Comparison of ENCODE assay signal across 16 cellular contexts in genomic region chr1:236861560-236862230, GRCh38.
DNase-seq lines count a peak whose midpoint lies in the region; ATAC-seq and TF ChIP-seq lines count a peak whose summit lies in the region.
"Had no signal": no experiment of that assay in that cellular context is flagged by ENCODE, and none has a peak within 500 bp of the region (broad histone marks: within the 10 kb centered on the region; RNA-seq: fewer than 3 reads in every experiment).

No MANE protein-coding gene starts in this region.

- 76 to 92% methylated on average over 2 of the region's 2 CpGs for WGBS in sigmoid colon, 2 donors

- H3K27ac Mint-ChIP-seq in activated naive CD8-positive, alpha-beta T cell, result peak overlapping the region; percentile 77
- H3K27ac Mint-ChIP-seq: type B pancreatic cell had no signal

- peaks cover 31% of the 10 kb centered on the region for H3K4me1 Mint-ChIP-seq in activated naive CD8-positive, alpha-beta T cell (ENCODE audit: low read depth)
- H3K4me1 Mint-ChIP-seq: brain had no signal

- H3K27ac ChIP-seq in right atrium auricular region (peak overlapping the region; percentile 50 to 84), sigmoid colon (peak overlapping the region; percentile 15 to 70 (median 52))
- H3K27ac ChIP-seq: 22Rv1, Peyer's patch had no signal

- ATAC-seq in GM21526 (IDR thresholded peaks at IDR 0.05; ENCODE audit: low FRiP score, unreplicated experiment), result no peak
- no peak for ATAC-seq in GM21423 (IDR thresholded peaks at IDR 0.05; ENCODE audit: unreplicated experiment)

- peak overlapping the region; percentile 31 for H3K4me3 Mint-ChIP-seq in activated naive CD8-positive, alpha-beta T cell
- H3K4me3 Mint-ChIP-seq: brain, type B pancreatic cell had no signal

- H3K36me3 Mint-ChIP-seq in activated naive CD8-positive, alpha-beta T cell, result peaks cover 26% of the 10 kb centered on the region

- H3K36me3 ChIP-seq in right atrium auricular region (peaks cover 69% of the 10 kb centered on the region), sigmoid colon (peaks cover 0 to 37% (median 8%) of the 10 kb centered on the region in 4 donors)

- TF ChIP-seq POLR2A in sigmoid colon (IDR thresholded peaks at IDR 0.05), result no peak

- peaks cover 0 to 28% of the 10 kb centered on the region in 2 donors for H3K4me1 ChIP-seq in right atrium auricular region
- H3K4me1 ChIP-seq in sigmoid colon, result peaks cover 0 to 71% (median 43%) of the 10 kb centered on the region in 4 donors
- H3K4me1 ChIP-seq: Peyer's patch had no signal

- no peak for TF ChIP-seq EP300 in sigmoid colon (IDR thresholded peaks at IDR 0.05)

- intact Hi-C loops in sigmoid colon (cut with DNase I), result no loop called here

- H3K27me3 Mint-ChIP-seq in activated naive CD8-positive, alpha-beta T cell, result no peaks in the 10 kb centered on the region
- H3K27me3 Mint-ChIP-seq: type B pancreatic cell had no signal

- H3K9me3 ChIP-seq in right atrium auricular region (no peaks in the 10 kb centered on the region), sigmoid colon (no peaks in the 10 kb centered on the region)
- H3K9me3 ChIP-seq: Peyer's patch had no signal

- H3K27me3 ChIP-seq in right atrium auricular region, result no peaks in the 10 kb centered on the region
- no peaks in the 10 kb centered on the region for H3K27me3 ChIP-seq in sigmoid colon
- H3K27me3 ChIP-seq: Peyer's patch had no signal

- H3K9me3 Mint-ChIP-seq in activated naive CD8-positive, alpha-beta T cell (ENCODE audit: low read depth), result no peaks in the 10 kb centered on the region
- H3K9me3 Mint-ChIP-seq: type B pancreatic cell had no signal

- no peak overlapping the region for H3K4me3 ChIP-seq in right atrium auricular region
- no peak overlapping the region for H3K4me3 ChIP-seq in sigmoid colon
- H3K4me3 ChIP-seq: Peyer's patch had no signal

- DNase-seq in NCI-H2107 treated with DMSO at 0.1 percent for 48 hours (lab: John Stamatoyannopoulos, UW; ENCODE audit: unreplicated experiment) (peak; percentile 40), NCI-H2107 (lab: John Stamatoyannopoulos, UW) (no peak), right atrium auricular region (ENCODE audit: low spot score) (no peak), sigmoid colon (no peak), NOMO-1 (lab: John Stamatoyannopoulos, UW; ENCODE audit: unreplicated experiment in 2 of 2) (no peak)
- DNase-seq: COR-L47, NCI-H1092, NCI-H510A treated with DMSO at 0.1 percent for 48 hours, Peyer's patch, small intestine had no signal

- TF ChIP-seq CTCF in right atrium auricular region (IDR thresholded peaks at IDR 0.05), result no peak
- no peak for TF ChIP-seq CTCF in sigmoid colon (IDR thresholded peaks at IDR 0.05)
